ENCODE assay signal across 9 cellular contexts in genomic region chr12:132275110-132275531, GRCh38. TPM values are rescaled to one million over a fixed set of nuclear protein-coding genes. Genes with fewer than 3 reads are reported as not detected.
DNase-seq lines count a peak whose midpoint lies in the region; ATAC-seq, FAIRE-seq and TF ChIP-seq lines count a peak whose summit lies in the region.
"Had no signal": no experiment of that assay in that cellular context is flagged by ENCODE, and none has a peak within 500 bp of the region (broad histone marks: within the 10 kb centered on the region; RNA-seq: fewer than 3 reads in every experiment).

No MANE protein-coding gene starts in this region.

- POLR2A ChIA-PET in HCT116 (lab: Charles Lee) = interaction anchor here (1.0 kb wide), 1 partner anchor 9 kb away, joined by 4 read pairs; no protein-coding TSS in a partner anchor

- H3K4me2 ChIP-seq in HCT116 (ENCODE audit: low read length) = peak overlapping the region; percentile 91

- intact Hi-C loops in HCT116 (cut with micrococcal nuclease) = no loop called here

- ATAC-seq in HCT116 (peak; percentile 100), HG03442 (IDR thresholded peaks at IDR 0.05; ENCODE audit: unreplicated experiment) (no peak), HG03439 (IDR thresholded peaks at IDR 0.05; ENCODE audit: unreplicated experiment) (no peak), HG03469 (IDR thresholded peaks at IDR 0.05; ENCODE audit: unreplicated experiment) (no peak)
- ATAC-seq: T-cell had no signal

- no peak for FAIRE-seq in D721Med (lab: Jason Lieb, UNC)

- H3K4me1 ChIP-seq in HCT116 (ENCODE audit: control insufficient read depth in 1 of 2, insufficient read depth in 2 of 2, low read length in 2 of 2) = peaks cover 9 to 26% of the 10 kb centered on the region in 2 experiments

- H3K9me3 ChIP-seq in HCT116 (ENCODE audit: control insufficient read depth in 1 of 2, insufficient read depth in 1 of 2, low read depth in 1 of 2, low read length in 2 of 2) = no peaks in the 10 kb centered on the region

- H3K9ac ChIP-seq in HCT116 (ENCODE audit: low read length) = peak overlapping the region; percentile 44

- peak overlapping the region; percentile 48 for H2AFZ ChIP-seq in HCT116 (ENCODE audit: low read depth, low read length, poor library complexity, severe bottlenecking)

- CTCF ChIA-PET in HCT116 (lab: Charles Lee) = interaction anchor here (1.2 to 2.3 kb wide), 3 partner anchors 10 to 285 kb away, joined by 4 to 12 read pairs (median 4); no protein-coding TSS in a partner anchor

- no peak for TF ChIP-seq POLR2A in HCT116 (IDR thresholded peaks at IDR 0.05; ENCODE audit: borderline replicate concordance, extremely low read depth, insufficient read depth, insufficient read length)

- no peaks in the 10 kb centered on the region for H3K79me2 ChIP-seq in HCT116 (ENCODE audit: insufficient read depth, low read length)

- H3K27ac ChIP-seq in HCT116 (ENCODE audit: low read depth, low read length) = peak overlapping the region; percentile 20; the same call in 1 of the 2 replicates

- H3K36me3 ChIP-seq in HCT116 (ENCODE audit: control insufficient read depth in 1 of 2, insufficient read depth in 2 of 2, low read length in 2 of 2) = no peaks in the 10 kb centered on the region

- DNase-seq in A172 (ENCODE audit: low spot score) (peak; percentile 90), HCT116 (ENCODE audit: low read depth, low spot score) (peak; percentile 82), RPMI8226 (peak; percentile 12), hepatic stellate cell (ENCODE audit: low spot score) (peak; percentile 88), D721Med (ENCODE audit: insufficient read length, low spot score) (no peak)
- DNase-seq: T-cell had no signal

- no peaks in the 10 kb centered on the region for H3K27me3 ChIP-seq in HCT116 (ENCODE audit: insufficient read depth, low read length)

- H3K9me2 ChIP-seq in HCT116 (ENCODE audit: insufficient read depth) = no peaks in the 10 kb centered on the region

- TF ChIP-seq CTCF in HCT116 (IDR thresholded peaks at IDR 0.05 in 2 of 3, conservative IDR thresholded peaks at IDR 0.05 in 1 of 3; ENCODE audit: borderline replicate concordance in 1 of 3, insufficient read depth in 1 of 3, low read depth in 2 of 3, low read length in 2 of 3) (no peak), D721Med (IDR thresholded peaks at IDR 0.05; ENCODE audit: insufficient read depth, missing control alignments) (no peak)

- no peaks in the 10 kb centered on the region for H4K20me1 ChIP-seq in HCT116 (ENCODE audit: insufficient read depth)

- peak overlapping the region; percentile 39 to 62 for H3K4me3 ChIP-seq in HCT116 (replicated peaks in 1 of 2; ENCODE audit: low read depth in 1 of 2, low read length in 2 of 2)

- BruUV-seq in HCT116 (replicated peaks; lab: Mats Ljungman, UMichigan) = no TSS peak

- TF ChIP-seq RAD21 in HCT116 (IDR thresholded peaks at IDR 0.05; ENCODE audit: low read depth) = no peak

- RAD21 ChIA-PET in HCT116 (lab: Charles Lee; ENCODE audit: low non-redundant PET in 1 of 2, low total read pairs in 2 of 2, uncharacterized antibody in 2 of 2, unreplicated experiment in 2 of 2) = no interaction called here

TF ChIP-seq in HCT116, 20 proteins besides CTCF, POLR2A, EP300 and RAD21:
- no peak for TF ChIP-seq CBX3 (IDR thresholded peaks at IDR 0.05; ENCODE audit: low read depth)
- TF ChIP-seq EZH2 (IDR thresholded peaks at IDR 0.05) = no peak
- peak; percentile 87 for TF ChIP-seq SP1 (IDR thresholded peaks at IDR 0.05; ENCODE audit: low read depth)
- TF ChIP-seq ZNF274 (IDR thresholded peaks at IDR 0.05; ENCODE audit: low read depth, low read length) = no peak
- peak; percentile 34; the same call in 1 of the 2 replicates for TF ChIP-seq POLR2AphosphoS5 (IDR thresholded peaks at IDR 0.05; ENCODE audit: low read depth, low read length)
- TF ChIP-seq YY1 (IDR thresholded peaks at IDR 0.05; ENCODE audit: extremely low read depth, insufficient replicate concordance, low read depth, low read length) = peak; percentile 60

RNA-seq across cellular contexts. Expression of gene GALNT9, which starts 54.3 kb away (rescaled TPM):
- total RNA-seq in A172 (2014; rRNA removed; shearing (Covaris generic)) = 2.4 and 11.5 TPM in 2 replicates
- 2.6 TPM for total RNA-seq in HCT116 (2021; ENCODE audit: unreplicated experiment)
- polyA plus RNA-seq in HCT116 (2012) = 1.6 and 2.6 TPM in 2 replicates
